ENCODE assay signal across 22 cellular contexts in the genomic region with DNA sequence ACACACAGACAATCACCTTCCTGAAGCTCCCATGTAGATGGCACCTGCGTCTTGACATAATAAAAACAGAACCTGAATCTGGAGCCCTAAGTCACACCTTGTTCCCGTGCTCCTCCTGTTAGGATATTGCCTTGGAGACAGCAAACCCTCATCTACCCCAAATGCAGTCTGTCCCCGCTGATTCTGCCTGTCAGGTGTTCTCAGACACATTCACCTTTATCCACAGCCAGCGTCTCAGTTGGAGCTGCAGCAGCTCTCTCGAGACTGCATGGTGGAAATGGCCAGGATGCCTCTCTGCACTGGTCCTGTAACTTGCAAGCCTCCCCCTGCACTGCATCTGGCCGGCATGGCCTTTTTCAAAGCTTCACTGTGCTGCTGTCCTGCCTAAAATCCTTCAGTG.
"Had no signal": no experiment of that assay in that cellular context is flagged by ENCODE, and none has a peak within 500 bp of the region (broad histone marks: within the 10 kb centered on the region; RNA-seq: fewer than 3 reads in every experiment).

No MANE protein-coding gene starts in this region.

- H3K4me1 Mint-ChIP-seq: neural progenitor cell had no signal

- H3K4me3 Mint-ChIP-seq: naive thymus-derived CD8-positive, alpha-beta T cell; neural progenitor cell had no signal

- DNase-seq: cortex of kidney; dorsolateral prefrontal cortex; effector CD8-positive, alpha-beta T cell; heart left ventricle; hippocampal formation; kidney glomerular epithelial cell; mammary epithelial cell; mucosa of descending colon; naive thymus-derived CD8-positive, alpha-beta T cell; nucleus accumbens; pancreas; sigmoid colon; stimulated activated CD4-positive, alpha-beta T cell treated with anti-CD3 and anti-CD28 coated beads, Interleukin-2, amount 100 ng/mL, for 24 hours; stimulated activated CD4-positive, alpha-beta T cell treated with anti-CD3 and anti-CD28 coated beads, Interleukin-4, amount 100 ng/mL, for 4 hours; stimulated activated naive CD4-positive, alpha-beta T cell; stomach; substantia nigra; transverse colon had no signal

- H3K27ac ChIP-seq: dorsolateral prefrontal cortex, neural progenitor cell, pancreas, thoracic aorta, transverse colon had no signal

- H3K9me3 Mint-ChIP-seq: naive thymus-derived CD8-positive, alpha-beta T cell; neural progenitor cell had no signal

- H3K9ac ChIP-seq: neural progenitor cell had no signal

- ATAC-seq: heart left ventricle; mucosa of descending colon; naive thymus-derived CD8-positive, alpha-beta T cell; pancreas had no signal

- H3K4me1 ChIP-seq: neural progenitor cell had no signal

- H3K4me3 ChIP-seq: dorsolateral prefrontal cortex, heart left ventricle, mucosa of descending colon, neural progenitor cell, pancreas, sigmoid colon, skin epidermis, stomach, thoracic aorta, transverse colon had no signal

- H3K27me3 ChIP-seq: dorsolateral prefrontal cortex, heart left ventricle, neural progenitor cell, pancreas, sigmoid colon, stomach, transverse colon had no signal

- H3K4me2 ChIP-seq: neural progenitor cell had no signal

- H3K27ac Mint-ChIP-seq: neural progenitor cell, progenitor cell of endocrine pancreas had no signal

- H3K36me3 Mint-ChIP-seq: naive thymus-derived CD8-positive, alpha-beta T cell; neural progenitor cell had no signal

- H3K9me3 ChIP-seq: heart left ventricle, mucosa of descending colon, pancreas, sigmoid colon, stomach, thoracic aorta, transverse colon had no signal

- H2AFZ ChIP-seq: neural progenitor cell had no signal

- H3K36me3 ChIP-seq: heart left ventricle, neural progenitor cell, pancreas, sigmoid colon, stomach, thoracic aorta, transverse colon had no signal
